In the genomic region with DNA sequence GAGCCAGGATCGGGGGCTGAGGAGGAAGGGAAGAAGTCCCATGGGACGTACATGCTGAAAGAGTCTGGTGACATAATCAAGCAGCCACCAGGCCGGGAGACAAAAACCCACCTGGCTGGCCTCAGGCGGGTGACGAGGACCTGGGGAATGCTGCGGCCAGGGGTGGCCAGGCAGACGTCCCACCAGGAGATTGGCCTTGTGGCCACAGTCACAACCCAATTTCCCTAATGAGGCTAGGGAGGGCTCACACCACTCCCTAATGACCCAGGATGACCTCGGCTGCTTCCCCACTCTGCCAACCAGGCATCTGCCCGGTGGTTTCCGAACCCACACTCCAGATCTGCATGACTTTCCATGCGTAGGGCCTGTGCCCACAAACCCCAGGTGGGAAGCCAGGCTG, we compare ENCODE assay signal across 1 cellular context.
TF ChIP-seq lines count a peak whose summit lies in the region.

No MANE protein-coding gene starts in this region.

TF ChIP-seq in H1, 55 proteins besides CTCF, POLR2A, EP300 and RAD21 (continued from another document):
- TF ChIP-seq, protein P1, sequence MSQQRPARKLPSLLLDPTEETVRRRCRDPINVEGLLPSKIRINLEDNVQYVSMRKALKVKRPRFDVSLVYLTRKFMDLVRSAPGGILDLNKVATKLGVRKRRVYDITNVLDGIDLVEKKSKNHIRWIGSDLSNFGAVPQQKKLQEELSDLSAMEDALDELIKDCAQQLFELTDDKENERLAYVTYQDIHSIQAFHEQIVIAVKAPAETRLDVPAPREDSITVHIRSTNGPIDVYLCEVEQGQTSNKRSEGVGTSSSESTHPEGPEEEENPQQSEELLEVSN (IDR thresholded peaks at IDR 0.05) = no peak
- no peak for TF ChIP-seq CBX5 (IDR thresholded peaks at IDR 0.05; ENCODE audit: low read depth, low read length)
- TF ChIP-seq YY1 (IDR thresholded peaks at IDR 0.05; ENCODE audit: low read depth, low read length) = no peak
- no peak for TF ChIP-seq POU5F1 (IDR thresholded peaks at IDR 0.05; ENCODE audit: low read depth, low read length)
- TF ChIP-seq CHD2 (IDR thresholded peaks at IDR 0.05; ENCODE audit: low read length) = no peak
- no peak for TF ChIP-seq EGR1 (IDR thresholded peaks at IDR 0.05; ENCODE audit: borderline replicate concordance, low read depth, low read length)
